ENCODE assay signal across 17 cellular contexts in the genomic region with DNA sequence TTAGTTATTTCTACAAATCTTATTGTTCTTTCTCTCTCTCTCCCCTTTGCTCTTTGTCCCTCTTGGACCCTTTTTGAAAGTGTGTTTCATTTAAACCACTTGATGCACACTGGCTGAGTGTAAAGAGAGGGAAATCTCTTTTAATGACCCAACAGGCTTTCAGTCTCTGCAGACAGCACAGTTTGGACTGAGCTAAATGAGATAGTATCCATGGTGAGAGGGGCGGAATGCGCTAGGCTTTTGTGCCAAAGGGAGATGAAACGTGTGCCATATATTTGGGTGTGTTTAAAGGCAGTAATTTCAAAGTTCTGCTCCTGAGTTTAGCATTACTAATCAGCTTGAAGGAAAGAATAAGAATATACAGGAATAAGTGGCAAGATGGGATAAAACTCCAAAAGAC.
DNase-seq lines count a peak whose midpoint lies in the region; ATAC-seq and TF ChIP-seq lines count a peak whose summit lies in the region.
"Had no signal": no experiment of that assay in that cellular context is flagged by ENCODE, and none has a peak within 500 bp of the region (broad histone marks: within the 10 kb centered on the region; RNA-seq: fewer than 3 reads in every experiment).

No MANE protein-coding gene starts in this region.

- TF ChIP-seq CTCF in body of pancreas (IDR thresholded peaks at IDR 0.05), result no peak
- TF ChIP-seq CTCF in fibroblast of the aortic adventitia (IDR thresholded peaks at IDR 0.05; ENCODE audit: insufficient read depth, low read length), result no peak
- no peak for TF ChIP-seq CTCF in upper lobe of right lung (IDR thresholded peaks at IDR 0.05)

- no peak for ATAC-seq in body of pancreas
- ATAC-seq in upper lobe of right lung, result no peak
- no peak for ATAC-seq in GM18519 (IDR thresholded peaks at IDR 0.05; ENCODE audit: low FRiP score, unreplicated experiment)
- no peak for ATAC-seq in HG03039 (IDR thresholded peaks at IDR 0.05; ENCODE audit: unreplicated experiment)
- ATAC-seq: activated naive CD8-positive, alpha-beta T cell treated with anti-CD3 and anti-CD28 coated beads, Interleukin-2, amount 50 U/mL, for 24 hours; natural killer cell treated with Interleukin-12 subunit alpha and Interleukin-12 subunit beta and Interleukin-15 and Interleukin-18, amount 100 ng/mL, for 72 hours had no signal

- TF ChIP-seq POLR2A in body of pancreas (IDR thresholded peaks at IDR 0.05), result no peak

- H3K4me1 ChIP-seq in body of pancreas, result peaks cover 66% of the 10 kb centered on the region
- peaks cover 5% of the 10 kb centered on the region for H3K4me1 ChIP-seq in mesodermal cell (ENCODE audit: control insufficient read depth, insufficient read depth, low read length, poor library complexity, severe bottlenecking)
- H3K4me1 ChIP-seq in upper lobe of right lung, result peaks cover 8% of the 10 kb centered on the region

- H3K9me3 ChIP-seq in body of pancreas, result no peaks in the 10 kb centered on the region
- no peaks in the 10 kb centered on the region for H3K9me3 ChIP-seq in mesodermal cell (ENCODE audit: control insufficient read depth, low read length)
- H3K9me3 ChIP-seq in upper lobe of right lung, result no peaks in the 10 kb centered on the region

- DNase-seq in body of pancreas, result no peak
- peak; percentile 55 for DNase-seq in fibroblast of the aortic adventitia (ENCODE audit: low read depth)
- DNase-seq in upper lobe of right lung, result no peak
- DNase-seq in superior temporal gyrus (ENCODE audit: extremely low spot score), result no peak
- DNase-seq: activated CD4-positive, CD25-positive, alpha-beta regulatory T cell; activated CD8-positive, alpha-beta memory T cell treated with anti-CD3 and anti-CD28 coated beads for 24 hours; activated naive CD8-positive, alpha-beta T cell treated with anti-CD3 and anti-CD28 coated beads, Interleukin-2, amount 50 U/mL, for 24 hours; effector memory CD4-positive, alpha-beta T cell; foreskin melanocyte; NCI-H187; SHP77; T-helper 1 cell had no signal

- no peaks in the 10 kb centered on the region for H3K27me3 ChIP-seq in body of pancreas
- H3K27me3 ChIP-seq in upper lobe of right lung, result no peaks in the 10 kb centered on the region

- intact Hi-C loops in body of pancreas (cut with DNase I) (no loop called here), upper lobe of right lung (cut with DNase I) (no loop called here)

- peak overlapping the region; percentile 52 to 68 (median 60) for H3K27ac ChIP-seq in body of pancreas
- peak overlapping the region; percentile 48 for H3K27ac ChIP-seq in mesodermal cell (ENCODE audit: low read depth, low read length, severe bottlenecking)
- peak overlapping the region; percentile 28 for H3K27ac ChIP-seq in upper lobe of right lung

- H3K36me3 ChIP-seq in body of pancreas (replicated peaks in 1 of 2; ENCODE audit: insufficient read depth in 1 of 2, low read depth in 2 of 2) (no peaks in the 10 kb centered on the region), mesodermal cell (ENCODE audit: control insufficient read depth, insufficient read depth, low read length) (no peaks in the 10 kb centered on the region), upper lobe of right lung (no peaks in the 10 kb centered on the region)

- 53 to 63% methylated on average over 3 of the region's 3 CpGs for WGBS in body of pancreas, 2 donors
- WGBS in mesodermal cell (ENCODE audit: insufficient coverage in 2 of 2), 2 experiments, result 94 to 100% methylated on average over 2 to 3 of the region's 3 CpGs

- no peak overlapping the region for H3K4me3 ChIP-seq in body of pancreas
- no peak overlapping the region for H3K4me3 ChIP-seq in fibroblast of the aortic adventitia (ENCODE audit: low read depth, low read length)
- no peak overlapping the region for H3K4me3 ChIP-seq in mesodermal cell (ENCODE audit: extremely low read depth, insufficient read depth, low read length, poor library complexity, severe bottlenecking)
- no peak overlapping the region for H3K4me3 ChIP-seq in upper lobe of right lung
- H3K4me3 ChIP-seq: lung had no signal
